In genomic region chr2:240648650-240649275, GRCh38 we compare ENCODE assay signal across 25 cellular contexts. TPM values are rescaled to one million over a fixed set of nuclear protein-coding genes. Genes with fewer than 3 reads are reported as not detected.
A peak's percentile ranks its signal among the peaks of the same experiment; 100 is the strongest.
DNase-seq lines count a peak whose midpoint lies in the region; ATAC-seq, FAIRE-seq and TF ChIP-seq lines count a peak whose summit lies in the region.
"Had no signal": no experiment of that assay in that cellular context is flagged by ENCODE, and none has a peak within 500 bp of the region (broad histone marks: within the 10 kb centered on the region; RNA-seq: fewer than 3 reads in every experiment).

No MANE protein-coding gene starts in this region.

- no peak overlapping the region for H2BK15ac ChIP-seq in neuronal stem cell (ENCODE audit: low read length)

- H3K27ac ChIP-seq in BLaER1, result no peak overlapping the region
- H3K27ac ChIP-seq in neuronal stem cell (replicated peaks; ENCODE audit: low read length), result no peak overlapping the region
- H3K27ac ChIP-seq: body of pancreas, colonic mucosa, KMS-11, skin epidermis had no signal

- H3K4me2 ChIP-seq in BLaER1 (peak overlapping the region; percentile 52), neuronal stem cell (ENCODE audit: insufficient read depth, low read length, poor library complexity, severe bottlenecking) (no peak overlapping the region)
- H3K4me2 ChIP-seq: KMS-11 had no signal

- H4K8ac ChIP-seq in neuronal stem cell (ENCODE audit: low read depth, low read length), result no peak overlapping the region

- WGBS in neuronal stem cell (ENCODE audit: extremely low coverage in 2 of 2, insufficient read length in 2 of 2, insufficient replicate concordance in 1 of 2), 2 donors, result no CpG with 5 or more reads among the region's 19 CpGs

- H2BK5ac ChIP-seq in neuronal stem cell (ENCODE audit: low read length), result no peak overlapping the region

- no peak overlapping the region for H2BK120ac ChIP-seq in neuronal stem cell (ENCODE audit: low read depth, low read length)

- H3K9ac ChIP-seq in BLaER1 (no peak overlapping the region), neuronal stem cell (ENCODE audit: low read depth, low read length, poor library complexity) (no peak overlapping the region)
- H3K9ac ChIP-seq: KMS-11 had no signal

- no peak overlapping the region for H3K4me3 ChIP-seq in BLaER1
- no peak overlapping the region for H3K4me3 ChIP-seq in neuronal stem cell (ENCODE audit: low read length in 2 of 2)
- H3K4me3 ChIP-seq: body of pancreas, colonic mucosa, skin epidermis had no signal

- no peak overlapping the region for H3K4me3 Mint-ChIP-seq in effector memory CD8-positive, alpha-beta T cell
- no peak overlapping the region for H3K4me3 Mint-ChIP-seq in CD14-positive monocyte
- H3K4me3 Mint-ChIP-seq: activated CD4-positive, alpha-beta T cell treated with anti-CD3 and anti-CD28 coated beads, Interleukin-2, amount 10 ng/mL, durations not matched to agents 24 days and 14 days; natural killer cell treated with Interleukin-12 subunit alpha and Interleukin-12 subunit beta and Interleukin-15 and Interleukin-18, amount 100 ng/mL, for 72 hours had no signal

- peak overlapping the region; percentile 18 for H3K18ac ChIP-seq in neuronal stem cell (ENCODE audit: low read length)

- no peaks in the 10 kb centered on the region for H4K20me1 ChIP-seq in BLaER1

- H3K79me1 ChIP-seq in neuronal stem cell (ENCODE audit: low read depth, low read length), result no peaks in the 10 kb centered on the region

- H4K91ac ChIP-seq in neuronal stem cell (ENCODE audit: low read depth, low read length, poor library complexity), result no peak overlapping the region

- H2AK5ac ChIP-seq in neuronal stem cell (ENCODE audit: low read depth, low read length), result no peak overlapping the region

- peaks cover 28 to 36% of the 10 kb centered on the region in 2 donors for H3K27me3 Mint-ChIP-seq in effector memory CD8-positive, alpha-beta T cell
- H3K27me3 Mint-ChIP-seq in CD14-positive monocyte (ENCODE audit: low read depth in 3 of 3), result peaks cover 26 to 55% (median 41%) of the 10 kb centered on the region in 3 donors

- H3K36me3 Mint-ChIP-seq in effector memory CD8-positive, alpha-beta T cell (ENCODE audit: insufficient read depth), result peaks cover 11% of the 10 kb centered on the region
- no peaks in the 10 kb centered on the region for H3K36me3 Mint-ChIP-seq in CD14-positive monocyte
- H3K36me3 Mint-ChIP-seq: natural killer cell treated with Interleukin-12 subunit alpha and Interleukin-12 subunit beta and Interleukin-15 and Interleukin-18, amount 100 ng/mL, for 72 hours had no signal

- H3K4ac ChIP-seq in neuronal stem cell (ENCODE audit: low read length), result no peak overlapping the region

- H3K9me3 ChIP-seq in BLaER1 (no peaks in the 10 kb centered on the region), neuronal stem cell (replicated peaks in 1 of 2; ENCODE audit: control insufficient read depth in 2 of 2, insufficient read depth in 1 of 2, low read depth in 1 of 2, low read length in 2 of 2) (peaks cover 0 to 5% of the 10 kb centered on the region in 2 donors)
- H3K9me3 ChIP-seq: body of pancreas, colonic mucosa had no signal

- no peak for TF ChIP-seq POLR2A in GM12892 (IDR thresholded peaks at IDR 0.05; ENCODE audit: low read depth, low read length)

- intact Hi-C loops in CD14-positive monocyte (cut with micrococcal nuclease), result no loop called here

- H3K23ac ChIP-seq in neuronal stem cell (ENCODE audit: low read depth, low read length, poor library complexity), result no peak overlapping the region

- FAIRE-seq in GM12892 (lab: Jason Lieb, UNC), result no peak
- FAIRE-seq: endometrium had no signal

- peaks cover 11 to 13% of the 10 kb centered on the region in 2 donors for H3K4me1 Mint-ChIP-seq in effector memory CD8-positive, alpha-beta T cell (ENCODE audit: low read depth in 2 of 2)
- peaks cover 13% of the 10 kb centered on the region for H3K4me1 Mint-ChIP-seq in CD14-positive monocyte

- H3K36me3 ChIP-seq in BLaER1 (no peaks in the 10 kb centered on the region), neuronal stem cell (replicated peaks in 1 of 2; ENCODE audit: control insufficient read depth in 2 of 2, insufficient read depth in 2 of 2, low read length in 2 of 2) (no peaks in the 10 kb centered on the region)
- H3K36me3 ChIP-seq: colonic mucosa had no signal

- peak overlapping the region; percentile 1 for H3K14ac ChIP-seq in neuronal stem cell (ENCODE audit: low read length)

- no peak for TF ChIP-seq CTCF in CD14-positive monocyte (IDR thresholded peaks at IDR 0.05)

- no peak overlapping the region for H2AFZ ChIP-seq in neuronal stem cell (ENCODE audit: low read length)

- H2BK12ac ChIP-seq in neuronal stem cell (ENCODE audit: low read length), result no peak overlapping the region

- peaks cover 26% of the 10 kb centered on the region for H3K4me1 ChIP-seq in BLaER1
- peaks cover 4 to 11% of the 10 kb centered on the region in 2 donors for H3K4me1 ChIP-seq in neuronal stem cell (ENCODE audit: control insufficient read depth in 2 of 2, insufficient read depth in 1 of 2, low read depth in 1 of 2, low read length in 2 of 2)
- H3K4me1 ChIP-seq: body of pancreas, colonic mucosa had no signal

- no peak for ATAC-seq in effector memory CD8-positive, alpha-beta T cell (replicated peaks)
- no peak for ATAC-seq in GM21717 (IDR thresholded peaks at IDR 0.05; ENCODE audit: unreplicated experiment)
- no peak for ATAC-seq in GM19328 (IDR thresholded peaks at IDR 0.05; ENCODE audit: unreplicated experiment)
- ATAC-seq: body of pancreas; left colon; natural killer cell treated with Interleukin-12 subunit alpha and Interleukin-12 subunit beta and Interleukin-15 and Interleukin-18, amount 100 ng/mL, for 72 hours had no signal

- DNase-seq in GM12892 (ENCODE audit: insufficient read length) (peak; percentile 19), neuronal stem cell (ENCODE audit: low spot score) (no peak), C1 segment of cervical spinal cord (lab: John Stamatoyannopoulos, UW) (no peak), CD14-positive monocyte (ENCODE audit: low spot score) (no peak)
- DNase-seq in effector memory CD8-positive, alpha-beta T cell, result no peak
- DNase-seq: activated CD4-positive, alpha-beta T cell treated with anti-CD3 and anti-CD28 coated beads, Interleukin-2, amount 10 ng/mL, durations not matched to agents 24 days and 14 days; activated CD8-positive, alpha-beta memory T cell treated with anti-CD3 and anti-CD28 coated beads, Interleukin-2, amount 50 U/mL, for 48 hours; activated effector memory CD4-positive, alpha-beta T cell treated with Interleukin-2 at 50 U/mL for 16 hours; body of pancreas; colonic mucosa; COR-L47; DND-41; left colon; NCI-H524; stimulated activated CD4-positive, alpha-beta T cell treated with anti-CD3 and anti-CD28 coated beads, Interleukin-2, amount 100 ng/mL, for 24 hours; stimulated activated naive CD4-positive, alpha-beta T cell treated with Interleukin-2 at 50 U/mL for 16 hours; T-helper 2 cell had no signal

- H3K9me3 Mint-ChIP-seq in effector memory CD8-positive, alpha-beta T cell, result peaks cover 0 to 1% of the 10 kb centered on the region in 2 donors
- peaks cover 2 to 15% (median 11%) of the 10 kb centered on the region in 7 donors for H3K9me3 Mint-ChIP-seq in CD14-positive monocyte
- H3K9me3 Mint-ChIP-seq: activated CD4-positive, alpha-beta T cell treated with anti-CD3 and anti-CD28 coated beads, Interleukin-2, amount 10 ng/mL, durations not matched to agents 24 days and 14 days; natural killer cell treated with Interleukin-12 subunit alpha and Interleukin-12 subunit beta and Interleukin-15 and Interleukin-18, amount 100 ng/mL, for 72 hours had no signal

- peak overlapping the region; percentile 46 to 60 for H3K27ac Mint-ChIP-seq in effector memory CD8-positive, alpha-beta T cell
- H3K27ac Mint-ChIP-seq in CD14-positive monocyte, result no peak overlapping the region
- H3K27ac Mint-ChIP-seq: activated CD4-positive, alpha-beta T cell treated with anti-CD3 and anti-CD28 coated beads, Interleukin-2, amount 10 ng/mL, durations not matched to agents 24 days and 14 days; natural killer cell treated with Interleukin-12 subunit alpha and Interleukin-12 subunit beta and Interleukin-15 and Interleukin-18, amount 100 ng/mL, for 72 hours; progenitor cell of endocrine pancreas had no signal

- peaks cover 20% of the 10 kb centered on the region for H3K27me3 ChIP-seq in BLaER1
- H3K27me3 ChIP-seq in neuronal stem cell (ENCODE audit: control insufficient read depth in 3 of 3, insufficient read depth in 3 of 3, low read depth in 1 of 3, low read length in 3 of 3), result peaks cover 0 to 59% (median 0%) of the 10 kb centered on the region in 3 experiments
- H3K27me3 ChIP-seq: colonic mucosa had no signal

RNA-seq across cellular contexts. Expression of gene GPR35, which starts 23.5 kb away (rescaled TPM):
- 1.1 TPM for polyA plus RNA-seq in GM12892 (2012; ENCODE audit: missing spikeins)
- polyA plus RNA-seq in neuronal stem cell (2013, experiment 1 of 2), result 0.92 TPM
- 0.96 TPM for polyA plus RNA-seq in neuronal stem cell (2013, experiment 2 of 2)
- polyA plus RNA-seq in CD14-positive monocyte, result 10 to 100 TPM; 30.6 to 36.3 TPM

RNA-seq across cellular contexts. Expression of gene AQP12B, which starts 33.9 kb away (rescaled TPM):
- polyA plus RNA-seq in GM12892 (2012; ENCODE audit: missing spikeins), result not detected
- polyA plus RNA-seq in neuronal stem cell (2013, experiment 1 of 2), result not detected
- not detected for polyA plus RNA-seq in neuronal stem cell (2013, experiment 2 of 2)
- polyA plus RNA-seq in CD14-positive monocyte, result not detected

RNA-seq across cellular contexts. Expression of gene AQP12A, which starts 42.9 kb away (rescaled TPM):
- polyA plus RNA-seq in GM12892 (2012; ENCODE audit: missing spikeins), result not detected
- polyA plus RNA-seq in neuronal stem cell (2013, experiment 1 of 2), result 0.10 TPM
- polyA plus RNA-seq in neuronal stem cell (2013, experiment 2 of 2), result not detected
- not detected for polyA plus RNA-seq in CD14-positive monocyte

Comparison
In these comparisons a context has a peak if more than half of its experiments do, and no peak if none do; other contexts are left out.
1. H3K27ac Mint-ChIP-seq: peak in effector memory CD8-positive, alpha-beta T cell (2 of 2); none in CD14-positive monocyte (0 of 7).